29 cellular contexts compared by ENCODE assay signal in the genomic region with DNA sequence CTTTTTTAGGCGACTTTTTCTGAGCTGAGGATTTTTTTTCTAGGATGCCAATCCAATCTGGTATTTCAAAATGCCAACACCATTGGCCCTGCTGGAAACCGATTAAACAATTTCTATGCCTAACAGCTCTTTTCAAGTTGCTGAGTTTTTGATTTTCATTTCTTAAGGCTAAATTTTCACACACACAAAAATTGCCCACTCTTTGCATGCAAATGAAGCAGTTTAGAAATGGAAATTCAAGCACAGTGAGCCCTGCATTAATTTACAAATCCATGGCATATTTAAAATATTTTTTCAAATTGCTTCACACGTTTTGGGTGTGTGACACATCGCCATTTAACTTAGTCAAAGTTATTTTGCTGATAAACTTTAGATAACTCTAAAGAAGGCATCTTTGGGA.
"Had no signal": no experiment of that assay in that cellular context is flagged by ENCODE, and none has a peak within 500 bp of the region (broad histone marks: within the 10 kb centered on the region; RNA-seq: fewer than 3 reads in every experiment).

No MANE protein-coding gene starts in this region.

- H3K9ac ChIP-seq: parathyroid adenoma had no signal

- H3K27ac ChIP-seq: ovary, parathyroid adenoma, psoas muscle, right lobe of liver, sigmoid colon, stomach, testis, tibial artery, transverse colon, upper lobe of right lung, uterus had no signal

- H3K4me3 Mint-ChIP-seq: naive thymus-derived CD8-positive, alpha-beta T cell; natural killer cell treated with Interleukin-12 subunit alpha and Interleukin-12 subunit beta and Interleukin-15 and Interleukin-18, amount 100 ng/mL, for 72 hours; nephron progenitor cell; neural crest cell; stimulated activated effector memory CD8-positive, alpha-beta T cell treated with anti-CD3 and anti-CD28 coated beads, Interleukin-12 subunit alpha, Interleukin-12 subunit beta, amount 100 ng/mL, for 72 hours; stimulated activated naive B cell treated with anti-CD40 and anti-IgM and Interleukin-4, amounts not matched to agents 10 μg/mL and 1 μg/mL and 100 μg/mL, for 72 hours; stimulated activated naive CD8-positive, alpha-beta T cell treated with anti-CD3 and anti-CD28 coated beads, Interleukin-15, Interleukin-2, amounts not matched to agents 100 ng/mL and 50 ng/mL, for 24 hours; type B pancreatic cell had no signal

- H3K9me3 ChIP-seq: ovary, psoas muscle, right lobe of liver, sigmoid colon, stomach, testis, tibial artery, transverse colon, upper lobe of right lung, uterus had no signal

- H2AFZ ChIP-seq: parathyroid adenoma had no signal

- H3K36me3 ChIP-seq: ovary, right lobe of liver, sigmoid colon, stomach, tibial artery, transverse colon, upper lobe of right lung, uterus had no signal

- H3K79me2 ChIP-seq: parathyroid adenoma had no signal

- H3K27ac Mint-ChIP-seq: naive thymus-derived CD8-positive, alpha-beta T cell; natural killer cell treated with Interleukin-12 subunit alpha and Interleukin-12 subunit beta and Interleukin-15 and Interleukin-18, amount 100 ng/mL, for 72 hours; nephron progenitor cell; progenitor cell of endocrine pancreas; stimulated activated effector memory CD8-positive, alpha-beta T cell treated with anti-CD3 and anti-CD28 coated beads, Interleukin-12 subunit alpha, Interleukin-12 subunit beta, amount 100 ng/mL, for 72 hours; stimulated activated naive B cell treated with anti-CD40 and anti-IgM and Interleukin-4, amounts not matched to agents 10 μg/mL and 1 μg/mL and 100 μg/mL, for 72 hours; stimulated activated naive CD8-positive, alpha-beta T cell treated with anti-CD3 and anti-CD28 coated beads, Interleukin-15, Interleukin-2, amounts not matched to agents 100 ng/mL and 50 ng/mL, for 24 hours; type B pancreatic cell had no signal

- H3K27me3 ChIP-seq: ovary, right lobe of liver, stomach, testis, tibial artery, transverse colon, upper lobe of right lung, uterus had no signal

- H3K9me3 Mint-ChIP-seq: naive thymus-derived CD8-positive, alpha-beta T cell; nephron progenitor cell; neural crest cell; stimulated activated naive B cell treated with anti-CD40 and anti-IgM and Interleukin-4, amounts not matched to agents 10 μg/mL and 1 μg/mL and 100 μg/mL, for 72 hours; stimulated activated naive CD8-positive, alpha-beta T cell treated with anti-CD3 and anti-CD28 coated beads, Interleukin-15, Interleukin-2, amounts not matched to agents 100 ng/mL and 50 ng/mL, for 24 hours; type B pancreatic cell had no signal

- ATAC-seq: naive thymus-derived CD8-positive, alpha-beta T cell; natural killer cell treated with Interleukin-12 subunit alpha and Interleukin-12 subunit beta and Interleukin-15 and Interleukin-18, amount 100 ng/mL, for 72 hours; psoas muscle; right cardiac atrium; right lobe of liver; stimulated activated effector memory CD8-positive, alpha-beta T cell treated with anti-CD3 and anti-CD28 coated beads, Interleukin-12 subunit alpha, Interleukin-12 subunit beta, amount 100 ng/mL, for 72 hours; stimulated activated naive B cell treated with anti-CD40 and anti-IgM and Interleukin-4, amounts not matched to agents 10 μg/mL and 1 μg/mL and 100 μg/mL, for 72 hours; upper lobe of right lung had no signal

- FAIRE-seq: small intestine had no signal

- H3K4me1 ChIP-seq: parathyroid adenoma, psoas muscle, right lobe of liver, sigmoid colon, stomach, testis, tibial artery, transverse colon, upper lobe of right lung, uterus had no signal

- DNase-seq: naive thymus-derived CD8-positive, alpha-beta T cell; nephron progenitor cell; occipital lobe; ovary; posterior cingulate gyrus; psoas muscle; right cardiac atrium; right lobe of liver; sigmoid colon; small intestine; stimulated activated CD4-positive, alpha-beta T cell treated with anti-CD3 and anti-CD28 coated beads, Interleukin-15, amount 100 ng/mL, for 24 hours; stimulated activated CD4-positive, alpha-beta T cell treated with anti-CD3 and anti-CD28 coated beads, Interleukin-2, amount 100 ng/mL, for 24 hours; stimulated activated CD4-positive, alpha-beta T cell treated with anti-CD3 and anti-CD28 coated beads, Interleukin-2, amount 100 ng/mL, for 48 hours; stimulated activated CD4-positive, alpha-beta T cell treated with anti-CD3 and anti-CD28 coated beads, Interleukin-4, amount 100 ng/mL, for 24 hours; stimulated activated naive B cell treated with anti-CD40 and anti-IgM and Interleukin-4, amounts not matched to agents 10 μg/mL and 1 μg/mL and 100 μg/mL, for 72 hours; stimulated activated naive CD4-positive, alpha-beta T cell treated with Interleukin-2 at 50 U/mL for 16 hours; stomach; testis; tibial artery; transverse colon; upper lobe of right lung; uterus had no signal

- H3K4me1 Mint-ChIP-seq: naive thymus-derived CD8-positive, alpha-beta T cell; nephron progenitor cell; neural crest cell; stimulated activated effector memory CD8-positive, alpha-beta T cell treated with anti-CD3 and anti-CD28 coated beads, Interleukin-12 subunit alpha, Interleukin-12 subunit beta, amount 100 ng/mL, for 72 hours; stimulated activated naive B cell treated with anti-CD40 and anti-IgM and Interleukin-4, amounts not matched to agents 10 μg/mL and 1 μg/mL and 100 μg/mL, for 72 hours had no signal

- H3K36me3 Mint-ChIP-seq: naive thymus-derived CD8-positive, alpha-beta T cell; natural killer cell treated with Interleukin-12 subunit alpha and Interleukin-12 subunit beta and Interleukin-15 and Interleukin-18, amount 100 ng/mL, for 72 hours; stimulated activated effector memory CD8-positive, alpha-beta T cell treated with anti-CD3 and anti-CD28 coated beads, Interleukin-12 subunit alpha, Interleukin-12 subunit beta, amount 100 ng/mL, for 72 hours; stimulated activated naive B cell treated with anti-CD40 and anti-IgM and Interleukin-4, amounts not matched to agents 10 μg/mL and 1 μg/mL and 100 μg/mL, for 72 hours; type B pancreatic cell had no signal

- H3K4me3 ChIP-seq: ovary, psoas muscle, right lobe of liver, sigmoid colon, stomach, testis, tibial artery, transverse colon, upper lobe of right lung, uterus had no signal
